1 cellular context compared by ENCODE assay signal in the genomic region with DNA sequence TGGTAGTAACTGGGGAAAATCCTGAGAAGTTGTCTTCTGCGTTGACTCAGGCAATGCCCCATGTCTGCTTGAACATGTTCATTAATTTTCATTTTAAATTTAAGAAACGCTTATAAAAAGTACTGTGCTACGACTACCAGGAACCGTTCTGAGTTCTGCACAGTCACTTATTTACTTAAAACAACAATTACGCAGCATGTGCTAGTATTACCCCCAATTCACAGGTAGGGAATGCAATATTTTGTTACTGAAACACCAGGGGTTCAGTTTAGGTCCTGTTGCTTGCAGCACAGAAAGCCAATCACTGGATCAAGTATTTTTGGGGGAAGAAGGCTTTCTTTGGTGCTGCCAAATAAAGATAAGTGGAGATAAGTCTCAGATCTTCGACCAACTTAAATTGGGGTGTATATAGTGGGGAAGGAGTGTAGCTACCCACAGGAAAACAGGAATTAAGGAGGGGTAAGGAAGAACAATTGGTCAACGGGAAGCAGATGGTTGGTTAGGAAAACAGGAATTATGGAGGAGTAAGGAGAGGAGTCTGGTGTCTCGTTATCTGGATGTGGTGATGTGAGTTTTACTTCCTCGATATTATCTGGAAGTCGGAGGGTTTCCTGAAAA.
TF ChIP-seq lines count a peak whose summit lies in the region.

No MANE protein-coding gene starts in this region.

TF ChIP-seq in IMR-90, 13 proteins besides CTCF, POLR2A, EP300 and RAD21:
- TF ChIP-seq, protein P1, sequence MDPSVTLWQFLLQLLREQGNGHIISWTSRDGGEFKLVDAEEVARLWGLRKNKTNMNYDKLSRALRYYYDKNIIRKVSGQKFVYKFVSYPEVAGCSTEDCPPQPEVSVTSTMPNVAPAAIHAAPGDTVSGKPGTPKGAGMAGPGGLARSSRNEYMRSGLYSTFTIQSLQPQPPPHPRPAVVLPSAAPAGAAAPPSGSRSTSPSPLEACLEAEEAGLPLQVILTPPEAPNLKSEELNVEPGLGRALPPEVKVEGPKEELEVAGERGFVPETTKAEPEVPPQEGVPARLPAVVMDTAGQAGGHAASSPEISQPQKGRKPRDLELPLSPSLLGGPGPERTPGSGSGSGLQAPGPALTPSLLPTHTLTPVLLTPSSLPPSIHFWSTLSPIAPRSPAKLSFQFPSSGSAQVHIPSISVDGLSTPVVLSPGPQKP (IDR thresholded peaks at IDR 0.05; ENCODE audit: borderline replicate concordance, low read depth, low read length) = no peak
- TF ChIP-seq BHLHE40 (IDR thresholded peaks at IDR 0.05; ENCODE audit: low read depth, low read length) = no peak
- TF ChIP-seq MXI1 (IDR thresholded peaks at IDR 0.05; ENCODE audit: borderline replicate concordance, low read depth, low read length) = no peak
- no peak for TF ChIP-seq RFX5 (IDR thresholded peaks at IDR 0.05; ENCODE audit: low read depth, low read length)
- no peak for TF ChIP-seq FOS (IDR thresholded peaks at IDR 0.05; ENCODE audit: low read depth, low read length)
- TF ChIP-seq SMC3 (IDR thresholded peaks at IDR 0.05; ENCODE audit: low read depth, low read length) = no peak
- TF ChIP-seq MAFK (IDR thresholded peaks at IDR 0.05; ENCODE audit: low read depth, low read length) = no peak
- TF ChIP-seq MAZ (IDR thresholded peaks at IDR 0.05; ENCODE audit: borderline replicate concordance, low read depth, low read length) = no peak
- no peak for TF ChIP-seq CEBPB (IDR thresholded peaks at IDR 0.05; ENCODE audit: low read depth, low read length)
- no peak for TF ChIP-seq CHD1 (IDR thresholded peaks at IDR 0.05; ENCODE audit: low read depth, low read length)
- TF ChIP-seq NFE2L2 (IDR thresholded peaks at IDR 0.05; ENCODE audit: low read depth, low read length) = no peak
- TF ChIP-seq RCOR1 (IDR thresholded peaks at IDR 0.05; ENCODE audit: insufficient replicate concordance, low read length) = no peak
- no peak for TF ChIP-seq USF2 (IDR thresholded peaks at IDR 0.05; ENCODE audit: low read depth, low read length)
TF ChIP-seq in IMR-90: peak in this region for 0.
